8 cellular contexts compared by ENCODE assay signal in the genomic region with DNA sequence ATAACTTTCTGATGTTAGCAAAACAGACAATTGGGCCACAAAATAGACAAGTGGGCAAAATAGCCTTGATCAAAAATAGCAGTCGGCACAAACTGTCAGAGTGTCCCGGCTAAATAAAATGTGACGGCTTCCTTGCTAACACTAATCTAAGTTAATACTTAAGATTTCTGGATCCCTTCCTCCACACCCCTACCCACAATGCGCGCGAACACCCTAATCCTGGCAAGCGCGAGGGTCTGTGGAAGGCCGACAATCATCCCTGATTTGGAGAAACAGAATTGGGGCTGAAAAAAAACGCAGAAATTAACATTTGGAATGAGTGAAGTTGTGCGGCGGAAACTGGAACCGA. TPM values are rescaled to one million over a fixed set of nuclear protein-coding genes. Genes with fewer than 3 reads are reported as not detected.
DNase-seq lines count a peak whose midpoint lies in the region; ATAC-seq and TF ChIP-seq lines count a peak whose summit lies in the region.

No MANE protein-coding gene starts in this region.

- H3K36me3 ChIP-seq in GM06990 (ENCODE audit: control insufficient read depth, insufficient read depth, low read length) (peaks cover 2% of the 10 kb centered on the region), NT2/D1 (ENCODE audit: insufficient read depth, insufficient read length, low read length) (peaks cover 25% of the 10 kb centered on the region), ovary (no peaks in the 10 kb centered on the region)

- H3K4me3 ChIP-seq in GM06990 (replicated peaks; ENCODE audit: low read depth, low read length) (peak overlapping the region; percentile 77), NT2/D1 (ENCODE audit: insufficient read length, low read depth) (peak overlapping the region; percentile 93), ovary (peak overlapping the region; percentile 62)

- H3K4me1 Mint-ChIP-seq in endothelial cell (ENCODE audit: unreplicated experiment) = peaks cover 8% of the 10 kb centered on the region

- no peaks in the 10 kb centered on the region for H3K4me1 ChIP-seq in NT2/D1 (ENCODE audit: insufficient read depth, insufficient read length)
- peaks cover 3% of the 10 kb centered on the region for H3K4me1 ChIP-seq in ovary (ENCODE audit: insufficient read depth)

- TF ChIP-seq POLR2A in ovary (IDR thresholded peaks at IDR 0.05) = no peak

- intact Hi-C loops in ovary (cut with DNase I) = no loop called here
- intact Hi-C loops in posterior cingulate gyrus (cut with DNase I) = loop anchor here (5.0 to 10.0 kb wide), 4 partner anchors 104 to 1386 kb away; a partner anchor contains a TSS

- TF ChIP-seq CTCF in GM06990 (IDR thresholded peaks at IDR 0.05; ENCODE audit: insufficient read depth, low read length, poor library complexity, severe bottlenecking) (no peak), endothelial cell (IDR thresholded peaks at IDR 0.05; ENCODE audit: unreplicated experiment) (no peak), ovary (IDR thresholded peaks at IDR 0.05) (no peak)

- peak overlapping the region; percentile 96 for H3K4me3 Mint-ChIP-seq in endothelial cell (ENCODE audit: unreplicated experiment)

- H3K27ac Mint-ChIP-seq in endothelial cell (ENCODE audit: unreplicated experiment) = peak overlapping the region; percentile 58

- TF ChIP-seq EP300 in ovary (IDR thresholded peaks at IDR 0.05) = no peak

- H3K9ac ChIP-seq in NT2/D1 (ENCODE audit: insufficient read length, low read depth) = peak overlapping the region; percentile 82

- H3K9me3 Mint-ChIP-seq in endothelial cell (ENCODE audit: unreplicated experiment) = no peaks in the 10 kb centered on the region

- WGBS in ovary, 3 donors = 1 to 5% (median 2%) methylated on average over 13 of the region's 13 CpGs

- peak overlapping the region in 1 of 2 donors; percentile 61 for H3K27ac ChIP-seq in ovary

- no peaks in the 10 kb centered on the region for H3K27me3 ChIP-seq in GM06990 (replicated peaks; ENCODE audit: control insufficient read depth, insufficient read depth, low read length)
- H3K27me3 ChIP-seq in NT2/D1 (ENCODE audit: insufficient read depth, insufficient read length) = no peaks in the 10 kb centered on the region
- H3K27me3 ChIP-seq in ovary = peaks cover 3% of the 10 kb centered on the region

- no peak for ATAC-seq in left lobe of liver

- no peak for DNase-seq in GM06990 (ENCODE audit: extremely low read depth, insufficient read length)
- DNase-seq in NT2/D1 (ENCODE audit: low read depth, low spot score) = no peak
- DNase-seq in endothelial cell (ENCODE audit: low spot score) = no peak
- no peak for DNase-seq in ovary
- no peak for DNase-seq in GF-D8 (lab: John Stamatoyannopoulos, UW)
- no peak for DNase-seq in left lobe of liver (ENCODE audit: low spot score)
- DNase-seq in T-helper 9 cell = no peak
- DNase-seq in posterior cingulate gyrus = no peak

- H3K9me3 ChIP-seq in NT2/D1 (ENCODE audit: insufficient read depth, low read length) (no peaks in the 10 kb centered on the region), ovary (no peaks in the 10 kb centered on the region)

- no peaks in the 10 kb centered on the region for H3K36me3 Mint-ChIP-seq in endothelial cell (ENCODE audit: low read depth, unreplicated experiment)

- H3K27me3 Mint-ChIP-seq in endothelial cell (ENCODE audit: unreplicated experiment) = no peaks in the 10 kb centered on the region

RNA-seq across cellular contexts. Expression of a gene that starts 0.5 kb away (rescaled TPM):
- total RNA-seq in endothelial cell (ENCODE audit: unreplicated experiment) = 13.9 TPM
- 10 to 100 TPM; 17.2 to 42.7 (median 22.3) TPM for total RNA-seq in ovary
- 1 to 10 TPM; 6.8 to 8.6 TPM for polyA plus RNA-seq in ovary
- total RNA-seq in left lobe of liver = 3.4 TPM

RNA-seq across cellular contexts. Expression of a gene that starts 0.7 kb away (rescaled TPM):
- total RNA-seq in endothelial cell (ENCODE audit: unreplicated experiment) = 21.4 TPM
- 10 to 100 TPM; 16.2 to 21.9 (median 20.3) TPM for total RNA-seq in ovary
- polyA plus RNA-seq in ovary = 1 to 10 TPM; 3.9 to 7.0 TPM
- 12.7 TPM for total RNA-seq in left lobe of liver
